Comparison of ENCODE assay signal across 19 cellular contexts in genomic region chr15:74445816-74446763, GRCh38. TPM values are rescaled to one million over a fixed set of nuclear protein-coding genes. Genes with fewer than 3 reads are reported as not detected.
DNase-seq lines count a peak whose midpoint lies in the region; ATAC-seq and TF ChIP-seq lines count a peak whose summit lies in the region.
"Had no signal": no experiment of that assay in that cellular context is flagged by ENCODE, and none has a peak within 500 bp of the region (broad histone marks: within the 10 kb centered on the region; RNA-seq: fewer than 3 reads in every experiment).

No MANE protein-coding gene starts in this region.

- ATAC-seq in right lobe of liver (no peak), T-cell (replicated peaks in 1 of 4) (no peak)
- ATAC-seq: PC-3 had no signal

- H3K4me1 Mint-ChIP-seq in Caco-2 (ENCODE audit: low read depth, unreplicated experiment) (peaks cover 56% of the 10 kb centered on the region), T-cell (no peaks in the 10 kb centered on the region)
- H3K4me1 Mint-ChIP-seq in activated naive CD4-positive, alpha-beta T cell treated with anti-CD3 and anti-CD28 coated beads for 36 hours (ENCODE audit: low read depth) = no peaks in the 10 kb centered on the region

- TF ChIP-seq CTCF in Caco-2 (IDR thresholded peaks at IDR 0.05; ENCODE audit: insufficient read depth in 1 of 2, low read depth in 1 of 2, low read length in 1 of 2, severe bottlenecking in 1 of 2, unreplicated experiment in 1 of 2) (no peak), dorsolateral prefrontal cortex (IDR thresholded peaks at IDR 0.05 in 54 of 56, conservative IDR thresholded peaks at IDR 0.05 in 2 of 56; ENCODE audit: low read depth in 1 of 56, partially characterized antibody in 56 of 56) (no peak), right lobe of liver (IDR thresholded peaks at IDR 0.05) (no peak), RWPE1 (conservative IDR thresholded peaks at IDR 0.05; ENCODE audit: low read depth) (no peak), WERI-Rb-1 (IDR thresholded peaks at IDR 0.05; ENCODE audit: low read depth, low read length) (no peak)

- no peaks in the 10 kb centered on the region for H3K27me3 Mint-ChIP-seq in Caco-2 (ENCODE audit: insufficient read depth, unreplicated experiment)
- no peaks in the 10 kb centered on the region for H3K27me3 Mint-ChIP-seq in T-cell
- H3K27me3 Mint-ChIP-seq in activated naive CD4-positive, alpha-beta T cell treated with anti-CD3 and anti-CD28 coated beads for 36 hours (ENCODE audit: low read depth) = no peaks in the 10 kb centered on the region

- H3K27me3 ChIP-seq in Caco-2 (replicated peaks; ENCODE audit: control insufficient read depth, insufficient read depth, low read length) (no peaks in the 10 kb centered on the region), dorsolateral prefrontal cortex (no peaks in the 10 kb centered on the region), right lobe of liver (no peaks in the 10 kb centered on the region), WERI-Rb-1 (ENCODE audit: insufficient read depth, low read depth, severe bottlenecking) (no peaks in the 10 kb centered on the region)

- TF ChIP-seq POLR2A in right lobe of liver (IDR thresholded peaks at IDR 0.05) = no peak

- H3K36me3 ChIP-seq in Caco-2 (ENCODE audit: control insufficient read depth, insufficient read depth, low read length) (no peaks in the 10 kb centered on the region), right lobe of liver (peaks cover 0 to 28% (median 12%) of the 10 kb centered on the region in 4 donors), WERI-Rb-1 (peaks cover 29% of the 10 kb centered on the region)

- H3K4me3 ChIP-seq in Caco-2 (ENCODE audit: low read depth, low read length) (no peak overlapping the region), dorsolateral prefrontal cortex (no peak overlapping the region), right lobe of liver (no peak overlapping the region), WERI-Rb-1 (ENCODE audit: low read depth, low read length) (no peak overlapping the region)

- no peak for DNase-seq in Caco-2
- DNase-seq in dorsolateral prefrontal cortex = peak in 1 of 10 donors; percentile 32
- DNase-seq in right lobe of liver = no peak
- no peak for DNase-seq in substantia nigra (lab: John Stamatoyannopoulos, UW)
- DNase-seq in RWPE1 (ENCODE audit: low spot score) = no peak
- no peak for DNase-seq in WERI-Rb-1
- DNase-seq in T-cell = no peak
- no peak for DNase-seq in activated naive CD4-positive, alpha-beta T cell treated with anti-CD3 and anti-CD28 coated beads for 36 hours
- DNase-seq: KBM-7; MV-4-11; NCI-H1105; NCI-H1436 treated with DMSO at 0.1 percent for 48 hours; NCI-H187 treated with DMSO at 0.1 percent for 48 hours; NCI-H2107; NCI-H524 treated with DMSO at 0.1 percent for 48 hours; NCI-H82; NK-92 treated with Interleukin-12 subunit alpha and Interleukin-12 subunit beta, amount 100 ng/mL, for 24 hours; PC-3; Right ventricle myocardium superior had no signal

- POLR2A ChIA-PET in Caco-2 (lab: Charles Lee) (interaction anchor here (0.5 to 1.3 kb wide), 3 partner anchors 13 to 95 kb away, joined by 3 to 7 read pairs (median 4); partner anchors contain the start of genes ARID3B and UBL7), RWPE1 (lab: Yijun Ruan, JAX; ENCODE audit: low non-redundant PET) (no interaction called here), T-cell (lab: Charles Lee) (no interaction called here)

- H3K4me3 Mint-ChIP-seq in Caco-2 (ENCODE audit: unreplicated experiment) (peak overlapping the region; percentile 32), T-cell (no peak overlapping the region)
- H3K4me3 Mint-ChIP-seq in activated naive CD4-positive, alpha-beta T cell treated with anti-CD3 and anti-CD28 coated beads for 36 hours = no peak overlapping the region

- H3K9me3 Mint-ChIP-seq in Caco-2 (ENCODE audit: unreplicated experiment) = no peaks in the 10 kb centered on the region
- H3K9me3 Mint-ChIP-seq in T-cell = no peaks in the 10 kb centered on the region
- no peaks in the 10 kb centered on the region for H3K9me3 Mint-ChIP-seq in activated naive CD4-positive, alpha-beta T cell treated with anti-CD3 and anti-CD28 coated beads for 36 hours

- peaks cover 24% of the 10 kb centered on the region for H3K36me3 Mint-ChIP-seq in Caco-2 (ENCODE audit: insufficient read depth, unreplicated experiment)
- peaks cover 62% of the 10 kb centered on the region for H3K36me3 Mint-ChIP-seq in T-cell
- peaks cover 22% of the 10 kb centered on the region for H3K36me3 Mint-ChIP-seq in activated naive CD4-positive, alpha-beta T cell treated with anti-CD3 and anti-CD28 coated beads for 36 hours (ENCODE audit: low read depth)

- intact Hi-C loops in Caco-2 (cut with micrococcal nuclease; ENCODE audit: unreplicated experiment) = no loop called here
- intact Hi-C loops in dorsolateral prefrontal cortex (cut with DNase I) = no loop called here
- intact Hi-C loops in right lobe of liver (cut with DNase I) = no loop called here
- intact Hi-C loops in activated naive CD4-positive, alpha-beta T cell treated with anti-CD3 and anti-CD28 coated beads for 36 hours (cut with micrococcal nuclease) = no loop called here

- H3K27ac ChIP-seq in dorsolateral prefrontal cortex = peak overlapping the region in 44 of 59 donors; percentile 1 to 91 (median 70)
- peak overlapping the region; percentile 7 to 37 (median 17) for H3K27ac ChIP-seq in right lobe of liver
- peak overlapping the region; percentile 85 for H3K27ac ChIP-seq in substantia nigra (ENCODE audit: low read depth, low read length, poor library complexity, severe bottlenecking)
- H3K27ac ChIP-seq in RWPE1 = no peak overlapping the region
- no peak overlapping the region for H3K27ac ChIP-seq in WERI-Rb-1

- CTCF ChIA-PET in Caco-2 (lab: Charles Lee) = interaction anchor here (1.2 kb wide), 1 partner anchor 15 kb away, joined by 6 read pairs; the partner anchor contains the start of gene UBL7
- CTCF ChIA-PET in RWPE1 (lab: Yijun Ruan, JAX) = interaction anchor here (4.8 kb wide), 1 partner anchor 64 kb away, joined by 20 read pairs; no protein-coding TSS in a partner anchor
- CTCF ChIA-PET in T-cell (lab: Charles Lee) = no interaction called here
- CTCF ChIA-PET in activated naive CD4-positive, alpha-beta T cell treated with anti-CD3 and anti-CD28 coated beads for 36 hours (lab: Charles Lee) = interaction anchor here (3.6 to 17.3 kb wide), 2 partner anchors 7 to 65 kb away, joined by 11 to 399 read pairs; no protein-coding TSS in a partner anchor

- H3K4me1 ChIP-seq in Caco-2 (peaks cover 67% of the 10 kb centered on the region), right lobe of liver (peaks cover 0 to 57% (median 26%) of the 10 kb centered on the region in 4 donors)

- H3K9me3 ChIP-seq in Caco-2 (no peaks in the 10 kb centered on the region), right lobe of liver (no peaks in the 10 kb centered on the region), WERI-Rb-1 (ENCODE audit: severe bottlenecking) (no peaks in the 10 kb centered on the region)

- 74% methylated on average over 8 of the region's 9 CpGs for WGBS in right lobe of liver (ENCODE audit: insufficient coverage, low coverage, low lambda C conversion rate, missing lambda C conversion rate)

- H3K27ac Mint-ChIP-seq in Caco-2 (ENCODE audit: unreplicated experiment) (peak overlapping the region; percentile 76), T-cell (no peak overlapping the region)
- H3K27ac Mint-ChIP-seq in activated naive CD4-positive, alpha-beta T cell treated with anti-CD3 and anti-CD28 coated beads for 36 hours = no peak overlapping the region

- BruUV-seq in Caco-2 (replicated peaks; lab: Mats Ljungman, UMichigan) = TSS peak; percentile 17

RNA-seq across cellular contexts. Expression of gene SEMA7A, which starts 12.3 kb away (rescaled TPM):
- total RNA-seq in Caco-2 (2022) = 31.4 and 38.1 TPM in 2 replicates
- total RNA-seq in dorsolateral prefrontal cortex = 100 to 1,000 TPM in 2 of 120 experiments, 10 to 100 TPM in 118; 34.1 to 116 (median 63.6) TPM
- total RNA-seq in right lobe of liver = 1 to 10 TPM in 3 of 6 experiments, under 1 TPM in 3; 0.42 to 2.4 (median 1.1) TPM
- 1 to 10 TPM; 2.0 to 4.7 (median 3.1) TPM for total RNA-seq in T-cell
- total RNA-seq in activated naive CD4-positive, alpha-beta T cell treated with anti-CD3 and anti-CD28 coated beads for 36 hours = 10 to 100 TPM; 45.7 to 46.9 TPM

RNA-seq across cellular contexts. Expression of gene UBL7, which starts 14.9 kb away (rescaled TPM):
- total RNA-seq in Caco-2 (2022) = 31.4 and 34.4 TPM in 2 replicates
- 100 to 1,000 TPM in 1 of 120 experiments, 10 to 100 TPM in 119; 46.8 to 107 (median 78.1) TPM for total RNA-seq in dorsolateral prefrontal cortex
- 10 to 100 TPM; 14.8 to 38.0 (median 17.3) TPM for total RNA-seq in right lobe of liver
- total RNA-seq in T-cell = 10 to 100 TPM; 26.1 to 59.9 (median 55.3) TPM
- 10 to 100 TPM; 43.0 to 47.0 TPM for total RNA-seq in activated naive CD4-positive, alpha-beta T cell treated with anti-CD3 and anti-CD28 coated beads for 36 hours

Comparison
In these comparisons a context has a peak if more than half of its experiments do, and no peak if none do; other contexts are left out.
1. H3K27ac ChIP-seq: peak in dorsolateral prefrontal cortex (44 of 59), right lobe of liver (3 of 3) and substantia nigra (single experiment); none in RWPE1 (single experiment) and WERI-Rb-1 (single experiment).
2. CTCF ChIA-PET loops: an anchor here in Caco-2 (1.2 kb wide), RWPE1 (4.8 kb wide) and activated naive CD4-positive, alpha-beta T cell treated with anti-CD3 and anti-CD28 coated beads for 36 hours (3.6 to 17.3 kb wide); none called in T-cell.